Comparison of ENCODE assay signal across 9 cellular contexts in genomic region chr15:65423150-65423976, GRCh38. TPM values are rescaled to one million over a fixed set of nuclear protein-coding genes. Genes with fewer than 3 reads are reported as not detected.
DNase-seq lines count a peak whose midpoint lies in the region; ATAC-seq and TF ChIP-seq lines count a peak whose summit lies in the region.
"Had no signal": no experiment of that assay in that cellular context is flagged by ENCODE, and none has a peak within 500 bp of the region (broad histone marks: within the 10 kb centered on the region; RNA-seq: fewer than 3 reads in every experiment).

No MANE protein-coding gene starts in this region.

- no peak overlapping the region for H3K27ac ChIP-seq in RWPE2 (ENCODE audit: poor library complexity, severe bottlenecking)
- H3K27ac ChIP-seq: GM23248 had no signal

- peaks cover 29% of the 10 kb centered on the region for H3K27me3 ChIP-seq in RWPE2 (ENCODE audit: insufficient read depth, poor library complexity, severe bottlenecking)

- peaks cover 17% of the 10 kb centered on the region for H3K36me3 Mint-ChIP-seq in Calu3 (ENCODE audit: insufficient read depth, unreplicated experiment)

- TF ChIP-seq CTCF in Calu3 (IDR thresholded peaks at IDR 0.05; ENCODE audit: unreplicated experiment), result no peak
- TF ChIP-seq CTCF in RWPE2 (IDR thresholded peaks at IDR 0.05; ENCODE audit: poor library complexity, severe bottlenecking), result no peak
- no peak for TF ChIP-seq CTCF in epithelial cell of proximal tubule (conservative IDR thresholded peaks at IDR 0.05; ENCODE audit: low read depth, low read length)

- H3K9me3 Mint-ChIP-seq in Calu3 (ENCODE audit: low read depth, unreplicated experiment), result no peaks in the 10 kb centered on the region

- H3K4me1 ChIP-seq in RWPE2 (ENCODE audit: insufficient read depth, poor library complexity, severe bottlenecking), result no peaks in the 10 kb centered on the region

- DNase-seq in Calu3, result no peak
- peak; percentile 61 for DNase-seq in RWPE2 (ENCODE audit: low spot score)
- DNase-seq in epithelial cell of proximal tubule (ENCODE audit: low read depth), result no peak
- peak; percentile 46 for DNase-seq in posterior vena cava (ENCODE audit: low spot score)
- DNase-seq in GM19238 (ENCODE audit: insufficient read length, low spot score), result no peak
- DNase-seq in HuH-7.5 (ENCODE audit: low spot score), result no peak
- DNase-seq in dedifferentiated amniotic fluid mesenchymal stem cell (ENCODE audit: extremely low spot score), result no peak

- intact Hi-C loops in Calu3 (cut with micrococcal nuclease; ENCODE audit: unreplicated experiment) (no loop called here), posterior vena cava (cut with DNase I) (no loop called here)

- CTCF ChIA-PET in Calu3 (lab: Charles Lee), result no interaction called here

- H3K4me1 Mint-ChIP-seq in Calu3 (ENCODE audit: low read depth, unreplicated experiment), result peaks cover 37% of the 10 kb centered on the region

- no TSS peak for BruUV-seq in Calu3 (replicated peaks; lab: Mats Ljungman, UMichigan)

- no peak overlapping the region for H3K27ac Mint-ChIP-seq in Calu3 (ENCODE audit: unreplicated experiment)

- H3K4me3 Mint-ChIP-seq in Calu3 (ENCODE audit: low read depth, unreplicated experiment), result peak overlapping the region; percentile 71

- peaks cover 80% of the 10 kb centered on the region for H3K27me3 Mint-ChIP-seq in Calu3 (ENCODE audit: unreplicated experiment)

- no peaks in the 10 kb centered on the region for H3K9me3 ChIP-seq in RWPE2 (ENCODE audit: severe bottlenecking)

- ATAC-seq in RWPE2 (ENCODE audit: low read depth) (no peak), GM19395 (IDR thresholded peaks at IDR 0.05; ENCODE audit: unreplicated experiment) (no peak)

- no peaks in the 10 kb centered on the region for H3K36me3 ChIP-seq in RWPE2 (ENCODE audit: low read depth)

- H3K4me3 ChIP-seq in RWPE2 (ENCODE audit: severe bottlenecking), result peak overlapping the region; percentile 32
- peak overlapping the region; percentile 6 for H3K4me3 ChIP-seq in epithelial cell of proximal tubule (ENCODE audit: low read depth, low read length)

RNA-seq across cellular contexts. Expression of gene IGDCC4, which starts 0.6 kb away (rescaled TPM):
- total RNA-seq in Calu3 (2022) (0.17 and 0.64 TPM in 2 replicates), epithelial cell of proximal tubule (4.0 and 6.5 TPM in 2 replicates), posterior vena cava (1 to 10 TPM; 1.2 to 4.7 TPM)

RNA-seq across cellular contexts. Expression of gene IGDCC3, which starts 45.6 kb away (rescaled TPM):
- total RNA-seq in Calu3 (2022), result not detected in 2 replicates
- total RNA-seq in epithelial cell of proximal tubule, result not detected in 2 replicates
- total RNA-seq in posterior vena cava, result not detected
- total RNA-seq: GM23248 had no signal

Comparison
In these comparisons a context has a peak if more than half of its experiments do, and no peak if none do; other contexts are left out.
1. DNase-seq: peak in RWPE2 (single experiment) and posterior vena cava (single experiment); none in Calu3 (single experiment), epithelial cell of proximal tubule (single experiment), GM19238 (single experiment), HuH-7.5 (single experiment) and dedifferentiated amniotic fluid mesenchymal stem cell (single experiment).